ENCODE assay signal across 19 cellular contexts in genomic region chr2:188382107-188382506, GRCh38.
DNase-seq lines count a peak whose midpoint lies in the region; ATAC-seq and TF ChIP-seq lines count a peak whose summit lies in the region.
"Had no signal": no experiment of that assay in that cellular context is flagged by ENCODE, and none has a peak within 500 bp of the region (broad histone marks: within the 10 kb centered on the region; RNA-seq: fewer than 3 reads in every experiment).

No MANE protein-coding gene starts in this region.

- peak overlapping the region; percentile 67 for H3K27ac ChIP-seq in ACC112 (ENCODE audit: low read depth, low read length)
- H3K27ac ChIP-seq in Panc1 (ENCODE audit: low read length) = peak overlapping the region; percentile 60
- H3K27ac ChIP-seq in esophagus muscularis mucosa (replicated peaks in 1 of 4) = peak overlapping the region; percentile 31 to 57 (median 50)
- H3K27ac ChIP-seq: neutrophil had no signal

- CTCF ChIA-PET in Panc1 (lab: Charles Lee) = no interaction called here

- no peak for TF ChIP-seq POLR2A in esophagus muscularis mucosa (IDR thresholded peaks at IDR 0.05; ENCODE audit: low read depth)

- H3K4me1 ChIP-seq in ACC112 (ENCODE audit: control insufficient read depth, insufficient read depth, low read length, unreplicated experiment) (peaks cover 13% of the 10 kb centered on the region), Panc1 (ENCODE audit: control insufficient read depth, insufficient read depth, low read length) (peaks cover 22% of the 10 kb centered on the region), esophagus muscularis mucosa (peaks cover 7 to 19% (median 15%) of the 10 kb centered on the region in 4 donors), HAP-1 (peaks cover 5% of the 10 kb centered on the region)
- H3K4me1 ChIP-seq: Peyer's patch had no signal

- peaks cover 31% of the 10 kb centered on the region for H3K4me1 Mint-ChIP-seq in osteocyte (ENCODE audit: unreplicated experiment)

- H3K4me3 Mint-ChIP-seq in osteocyte (ENCODE audit: unreplicated experiment) = no peak overlapping the region
- H3K4me3 Mint-ChIP-seq: T-helper 17 cell had no signal

- peaks cover 18% of the 10 kb centered on the region for H3K9me3 Mint-ChIP-seq in osteocyte (ENCODE audit: unreplicated experiment)
- peaks cover 7 to 19% of the 10 kb centered on the region in 2 donors for H3K9me3 Mint-ChIP-seq in activated naive CD4-positive, alpha-beta T cell treated with anti-CD3 and anti-CD28 coated beads, Interleukin-2, amount 50 U/mL, for 72 hours

- POLR2A ChIA-PET in Panc1 (lab: Charles Lee) = no interaction called here

- no peaks in the 10 kb centered on the region for H3K79me2 ChIP-seq in ACC112 (ENCODE audit: control insufficient read depth, insufficient read depth, low read length, unreplicated experiment)

- peak; percentile 54 for ATAC-seq in Panc1
- ATAC-seq in activated naive CD4-positive, alpha-beta T cell treated with anti-CD3 and anti-CD28 coated beads, Interleukin-2, amount 50 U/mL, for 72 hours = no peak
- ATAC-seq: GM12878, T-helper 17 cell had no signal

- intact Hi-C loops in Panc1 (cut with micrococcal nuclease; ENCODE audit: unreplicated experiment) (no loop called here), esophagus muscularis mucosa (cut with DNase I) (no loop called here)

- H3K27me3 Mint-ChIP-seq in osteocyte (ENCODE audit: unreplicated experiment) = no peaks in the 10 kb centered on the region

- H3K4me3 ChIP-seq in ACC112 (ENCODE audit: low read depth, low read length) = peak overlapping the region; percentile 65; the same call in 1 of the 2 replicates
- peak overlapping the region in 1 of 2 experiments; percentile 6; a peak in 1 of 4 replicates for H3K4me3 ChIP-seq in Panc1 (ENCODE audit: low read depth in 2 of 2, low read length in 2 of 2)
- H3K4me3 ChIP-seq in esophagus muscularis mucosa = peak overlapping the region in 3 of 4 donors; percentile 16 to 47 (median 38)
- H3K4me3 ChIP-seq in HAP-1 = no peak overlapping the region
- H3K4me3 ChIP-seq: GM12878, Peyer's patch had no signal

- peak overlapping the region; percentile 70 for H3K27ac Mint-ChIP-seq in osteocyte (ENCODE audit: unreplicated experiment)
- no peak overlapping the region for H3K27ac Mint-ChIP-seq in activated naive CD4-positive, alpha-beta T cell treated with anti-CD3 and anti-CD28 coated beads, Interleukin-2, amount 50 U/mL, for 72 hours
- H3K27ac Mint-ChIP-seq: T-helper 17 cell had no signal

- peaks cover 21% of the 10 kb centered on the region for H3K36me3 Mint-ChIP-seq in osteocyte (ENCODE audit: unreplicated experiment)
- H3K36me3 Mint-ChIP-seq in activated naive CD4-positive, alpha-beta T cell treated with anti-CD3 and anti-CD28 coated beads, Interleukin-2, amount 50 U/mL, for 72 hours = no peaks in the 10 kb centered on the region

- H3K27me3 ChIP-seq in ACC112 (ENCODE audit: insufficient read depth, low read length) = no peaks in the 10 kb centered on the region
- H3K27me3 ChIP-seq in Panc1 (ENCODE audit: control insufficient read depth, insufficient read depth, low read length) = no peaks in the 10 kb centered on the region
- H3K27me3 ChIP-seq in esophagus muscularis mucosa = no peaks in the 10 kb centered on the region
- H3K27me3 ChIP-seq in HAP-1 (ENCODE audit: low read depth) = no peaks in the 10 kb centered on the region
- H3K27me3 ChIP-seq: neutrophil, Peyer's patch, tibial nerve had no signal

- no peak for TF ChIP-seq EP300 in esophagus muscularis mucosa (IDR thresholded peaks at IDR 0.05)

- peaks cover 11% of the 10 kb centered on the region; the same call in 1 of the 2 replicates for H3K36me3 ChIP-seq in ACC112 (ENCODE audit: insufficient read depth, low read length)
- no peaks in the 10 kb centered on the region for H3K36me3 ChIP-seq in Panc1 (ENCODE audit: control insufficient read depth, insufficient read depth, low read length)
- H3K36me3 ChIP-seq in esophagus muscularis mucosa = peaks cover 0 to 15% (median 5%) of the 10 kb centered on the region in 4 donors
- H3K36me3 ChIP-seq in HAP-1 (replicated peaks) = peaks cover 13% of the 10 kb centered on the region
- H3K36me3 ChIP-seq: lower lobe of right lung, neutrophil had no signal

- H3K9me3 ChIP-seq in Panc1 (ENCODE audit: control insufficient read depth, insufficient read depth, low read depth, low read length) (no peaks in the 10 kb centered on the region; the same call in 1 of the 2 replicates), esophagus muscularis mucosa (no peaks in the 10 kb centered on the region), HAP-1 (peaks cover 2% of the 10 kb centered on the region; the same call in 1 of the 2 replicates)
- H3K9me3 ChIP-seq: lower lobe of right lung, neutrophil, Peyer's patch had no signal

- TF ChIP-seq CTCF in Panc1 (IDR thresholded peaks at IDR 0.05) (no peak), esophagus muscularis mucosa (IDR thresholded peaks at IDR 0.05) (no peak), osteocyte (IDR thresholded peaks at IDR 0.05) (no peak)

- in situ Hi-C loops in Panc1 (cut with HindIII; ENCODE audit: low pct_unique_long_range_greater_than_20kb, low sequenced_read_pairs) (no loop called here), HAP-1 (cut with MboI; ENCODE audit: low sequenced_read_pairs) (no loop called here)

- no peak for DNase-seq in Panc1 (ENCODE audit: low read depth, low spot score)
- no peak for DNase-seq in esophagus muscularis mucosa (ENCODE audit: extremely low spot score)
- DNase-seq in osteocyte (ENCODE audit: extremely low spot score, unreplicated experiment) = no peak
- no peak for DNase-seq in activated naive CD4-positive, alpha-beta T cell treated with anti-CD3 and anti-CD28 coated beads, Interleukin-2, amount 50 U/mL, for 72 hours (ENCODE audit: low spot score in 2 of 2)
- no peak for DNase-seq in NCI-H1105 treated with DMSO at 0.1 percent for 48 hours (lab: John Stamatoyannopoulos, UW)
- DNase-seq in HAP-1 (ENCODE audit: low spot score in 2 of 2) = no peak
- no peak for DNase-seq in effector CD8-positive, alpha-beta T cell (lab: John Stamatoyannopoulos, UW)
- DNase-seq: activated CD4-positive, alpha-beta T cell treated with anti-CD3 and anti-CD28 coated beads for 1 hour; activated T-cell treated with anti-CD3 and anti-CD28 coated beads for 4 hours; effector CD4-positive, alpha-beta T cell; lower lobe of right lung; NCI-H345; Peyer's patch; stimulated activated CD4-positive, alpha-beta T cell treated with anti-CD3 and anti-CD28 coated beads, Interleukin-15, amount 100 ng/mL, for 24 hours; T-helper 17 cell had no signal

- peak overlapping the region; percentile 36 for H2AFZ ChIP-seq in ACC112 (ENCODE audit: low read length, unreplicated experiment)

- no TSS peak for BruUV-seq in Panc1 (replicated peaks; lab: Mats Ljungman, UMichigan)

- 57% methylated on average over 2 of the region's 2 CpGs for WGBS in esophagus muscularis mucosa
